ENCODE assay signal across 20 cellular contexts in the genomic region with DNA sequence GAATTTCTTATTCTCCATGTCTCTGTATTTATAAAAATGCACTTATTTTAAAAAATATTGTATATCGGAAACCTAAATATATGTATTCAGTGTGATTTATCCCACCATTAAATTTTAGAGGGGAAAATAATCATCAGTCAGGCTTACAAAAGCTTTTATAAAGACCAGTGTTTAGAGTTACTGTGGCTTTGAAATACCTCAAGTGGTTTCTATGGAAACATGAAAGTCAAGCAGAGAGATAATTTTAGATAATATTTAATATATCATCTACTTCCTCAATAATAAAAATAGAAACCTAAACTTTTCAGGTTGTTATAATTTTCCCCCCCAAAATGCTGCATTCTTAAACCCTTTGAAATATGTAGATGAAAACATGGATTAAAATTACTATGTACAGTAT.
DNase-seq lines count a peak whose midpoint lies in the region; ATAC-seq and TF ChIP-seq lines count a peak whose summit lies in the region.
"Had no signal": no experiment of that assay in that cellular context is flagged by ENCODE, and none has a peak within 500 bp of the region (broad histone marks: within the 10 kb centered on the region; RNA-seq: fewer than 3 reads in every experiment).

No MANE protein-coding gene starts in this region.

- H3K9me3 ChIP-seq in SU-DHL-6 (ENCODE audit: insufficient read depth, low read length) (no peaks in the 10 kb centered on the region), smooth muscle cell (replicated peaks; ENCODE audit: low read depth) (no peaks in the 10 kb centered on the region)
- H3K9me3 ChIP-seq: BE2C had no signal

- no peaks in the 10 kb centered on the region for H3K36me3 ChIP-seq in SU-DHL-6 (ENCODE audit: low read length)
- no peaks in the 10 kb centered on the region for H3K36me3 ChIP-seq in smooth muscle cell (ENCODE audit: low read depth)
- H3K36me3 ChIP-seq: BE2C had no signal

- no peaks in the 10 kb centered on the region for H3K9me2 ChIP-seq in SU-DHL-6 (replicated peaks; ENCODE audit: insufficient read depth, low read length)

- H2AFZ ChIP-seq in SU-DHL-6 (ENCODE audit: low read depth, low read length, severe bottlenecking) (no peak overlapping the region), smooth muscle cell (ENCODE audit: low read depth) (no peak overlapping the region)
- H2AFZ ChIP-seq: GM23248 had no signal

- DNase-seq in smooth muscle cell (lab: John Stamatoyannopoulos, UW; ENCODE audit: unreplicated experiment) (no peak), NCI-H1048 (lab: John Stamatoyannopoulos, UW) (no peak)
- DNase-seq: ACHN; BE2C; C1 segment of cervical spinal cord; CD4-positive, CD25-positive, alpha-beta regulatory T cell; CD8-positive, alpha-beta memory T cell; COR-L47; DMS 273 treated with DMSO at 0.1 percent for 48 hours; DMS79; GF-D8; GM23248; HCEC 1CT; KG1 had no signal

- H3K27me3 ChIP-seq in SU-DHL-6 (ENCODE audit: low read length) (no peaks in the 10 kb centered on the region), smooth muscle cell (ENCODE audit: low read depth) (no peaks in the 10 kb centered on the region)

- H3K9ac ChIP-seq in SU-DHL-6 (ENCODE audit: low read length) (no peak overlapping the region), smooth muscle cell (ENCODE audit: low read depth) (peak overlapping the region; percentile 68)
- H3K9ac ChIP-seq: GM23248 had no signal

- peaks cover 43% of the 10 kb centered on the region for H3K4me1 ChIP-seq in smooth muscle cell (ENCODE audit: low read depth)
- H3K4me1 ChIP-seq: BE2C had no signal

- H3K4me2 ChIP-seq in SU-DHL-6 (ENCODE audit: low read depth, low read length, poor library complexity, severe bottlenecking): peak overlapping the region; percentile 20
- peak overlapping the region; percentile 83 for H3K4me2 ChIP-seq in smooth muscle cell

- no peaks in the 10 kb centered on the region for H3K79me2 ChIP-seq in SU-DHL-6 (ENCODE audit: insufficient read depth, low read length)
- peaks cover 97% of the 10 kb centered on the region for H3K79me2 ChIP-seq in smooth muscle cell (ENCODE audit: low read depth)

- no peaks in the 10 kb centered on the region for H4K20me1 ChIP-seq in SU-DHL-6 (ENCODE audit: low read depth, low read length)
- H4K20me1 ChIP-seq in smooth muscle cell (ENCODE audit: low read depth): no peaks in the 10 kb centered on the region

- H3K4me3 ChIP-seq in SU-DHL-6 (ENCODE audit: insufficient read depth, low read length, poor library complexity, severe bottlenecking) (no peak overlapping the region), smooth muscle cell (peak overlapping the region; percentile 36)
- H3K4me3 ChIP-seq: GM12878, GM23248 had no signal

- no peak for TF ChIP-seq CTCF in SU-DHL-6 (IDR thresholded peaks at IDR 0.05; ENCODE audit: insufficient read depth, low read length, poor library complexity, severe bottlenecking)
- TF ChIP-seq CTCF in smooth muscle cell (IDR thresholded peaks at IDR 0.05; ENCODE audit: borderline replicate concordance, insufficient read depth, poor library complexity, severe bottlenecking): no peak

- 35% methylated on average over 1 of the region's 1 CpG for WGBS in smooth muscle cell (ENCODE audit: low lambda C conversion rate)

- H3K27ac ChIP-seq in SU-DHL-6 (ENCODE audit: low read depth, low read length): no peak overlapping the region
- H3K27ac ChIP-seq in smooth muscle cell (ENCODE audit: low read depth): peak overlapping the region; percentile 88
- H3K27ac ChIP-seq: GM23248 had no signal

- peak; percentile 58 for ATAC-seq in GM18511 (IDR thresholded peaks at IDR 0.05; ENCODE audit: unreplicated experiment)
- peak; percentile 61 for ATAC-seq in HG02981 (IDR thresholded peaks at IDR 0.05; ENCODE audit: unreplicated experiment)
- no peak for ATAC-seq in activated CD4-positive, CD25-positive, alpha-beta regulatory T cell treated with anti-CD3 and anti-CD28 coated beads, Interleukin-2, amount 50 U/mL, for 24 hours
- no peak for ATAC-seq in HG03378 (IDR thresholded peaks at IDR 0.05; ENCODE audit: unreplicated experiment)
- ATAC-seq: GM12878 had no signal

- H3F3A ChIP-seq in SU-DHL-6 (ENCODE audit: insufficient read depth): no peaks in the 10 kb centered on the region
- H3F3A ChIP-seq in smooth muscle cell (ENCODE audit: low read depth): no peaks in the 10 kb centered on the region

Comparison
In these comparisons a context has a peak if more than half of its experiments do, and no peak if none do; other contexts are left out.
1. ATAC-seq: peak in GM18511 (single experiment) and HG02981 (single experiment); none in activated CD4-positive, CD25-positive, alpha-beta regulatory T cell treated with anti-CD3 and anti-CD28 coated beads, Interleukin-2, amount 50 U/mL, for 24 hours (0 of 2) and HG03378 (single experiment).